1 cellular context compared by ENCODE assay signal in the genomic region with DNA sequence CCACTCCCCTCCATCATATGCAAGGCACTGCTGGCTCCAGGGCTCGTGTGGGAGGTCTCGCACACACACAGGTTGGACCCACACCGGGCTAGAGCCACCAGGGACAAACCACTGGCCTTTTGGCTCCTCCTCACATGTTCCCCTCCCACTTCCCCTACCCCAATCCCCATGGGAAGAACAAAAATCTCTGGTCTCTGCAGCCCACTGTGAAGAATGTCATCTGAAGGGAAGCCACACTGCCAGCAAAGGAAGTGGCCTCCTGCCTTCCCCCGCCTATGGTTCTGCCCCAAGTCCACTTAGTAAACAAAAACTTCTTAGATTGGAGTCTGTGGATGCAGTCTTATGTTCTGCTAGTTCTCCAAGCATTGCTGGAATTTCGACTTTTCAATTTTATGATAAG.
TF ChIP-seq lines count a peak whose summit lies in the region.

No MANE protein-coding gene starts in this region.

TF ChIP-seq in GM23338, 12 proteins besides CTCF, POLR2A, EP300 and RAD21 (continued from another document):
- TF ChIP-seq, protein P1, sequence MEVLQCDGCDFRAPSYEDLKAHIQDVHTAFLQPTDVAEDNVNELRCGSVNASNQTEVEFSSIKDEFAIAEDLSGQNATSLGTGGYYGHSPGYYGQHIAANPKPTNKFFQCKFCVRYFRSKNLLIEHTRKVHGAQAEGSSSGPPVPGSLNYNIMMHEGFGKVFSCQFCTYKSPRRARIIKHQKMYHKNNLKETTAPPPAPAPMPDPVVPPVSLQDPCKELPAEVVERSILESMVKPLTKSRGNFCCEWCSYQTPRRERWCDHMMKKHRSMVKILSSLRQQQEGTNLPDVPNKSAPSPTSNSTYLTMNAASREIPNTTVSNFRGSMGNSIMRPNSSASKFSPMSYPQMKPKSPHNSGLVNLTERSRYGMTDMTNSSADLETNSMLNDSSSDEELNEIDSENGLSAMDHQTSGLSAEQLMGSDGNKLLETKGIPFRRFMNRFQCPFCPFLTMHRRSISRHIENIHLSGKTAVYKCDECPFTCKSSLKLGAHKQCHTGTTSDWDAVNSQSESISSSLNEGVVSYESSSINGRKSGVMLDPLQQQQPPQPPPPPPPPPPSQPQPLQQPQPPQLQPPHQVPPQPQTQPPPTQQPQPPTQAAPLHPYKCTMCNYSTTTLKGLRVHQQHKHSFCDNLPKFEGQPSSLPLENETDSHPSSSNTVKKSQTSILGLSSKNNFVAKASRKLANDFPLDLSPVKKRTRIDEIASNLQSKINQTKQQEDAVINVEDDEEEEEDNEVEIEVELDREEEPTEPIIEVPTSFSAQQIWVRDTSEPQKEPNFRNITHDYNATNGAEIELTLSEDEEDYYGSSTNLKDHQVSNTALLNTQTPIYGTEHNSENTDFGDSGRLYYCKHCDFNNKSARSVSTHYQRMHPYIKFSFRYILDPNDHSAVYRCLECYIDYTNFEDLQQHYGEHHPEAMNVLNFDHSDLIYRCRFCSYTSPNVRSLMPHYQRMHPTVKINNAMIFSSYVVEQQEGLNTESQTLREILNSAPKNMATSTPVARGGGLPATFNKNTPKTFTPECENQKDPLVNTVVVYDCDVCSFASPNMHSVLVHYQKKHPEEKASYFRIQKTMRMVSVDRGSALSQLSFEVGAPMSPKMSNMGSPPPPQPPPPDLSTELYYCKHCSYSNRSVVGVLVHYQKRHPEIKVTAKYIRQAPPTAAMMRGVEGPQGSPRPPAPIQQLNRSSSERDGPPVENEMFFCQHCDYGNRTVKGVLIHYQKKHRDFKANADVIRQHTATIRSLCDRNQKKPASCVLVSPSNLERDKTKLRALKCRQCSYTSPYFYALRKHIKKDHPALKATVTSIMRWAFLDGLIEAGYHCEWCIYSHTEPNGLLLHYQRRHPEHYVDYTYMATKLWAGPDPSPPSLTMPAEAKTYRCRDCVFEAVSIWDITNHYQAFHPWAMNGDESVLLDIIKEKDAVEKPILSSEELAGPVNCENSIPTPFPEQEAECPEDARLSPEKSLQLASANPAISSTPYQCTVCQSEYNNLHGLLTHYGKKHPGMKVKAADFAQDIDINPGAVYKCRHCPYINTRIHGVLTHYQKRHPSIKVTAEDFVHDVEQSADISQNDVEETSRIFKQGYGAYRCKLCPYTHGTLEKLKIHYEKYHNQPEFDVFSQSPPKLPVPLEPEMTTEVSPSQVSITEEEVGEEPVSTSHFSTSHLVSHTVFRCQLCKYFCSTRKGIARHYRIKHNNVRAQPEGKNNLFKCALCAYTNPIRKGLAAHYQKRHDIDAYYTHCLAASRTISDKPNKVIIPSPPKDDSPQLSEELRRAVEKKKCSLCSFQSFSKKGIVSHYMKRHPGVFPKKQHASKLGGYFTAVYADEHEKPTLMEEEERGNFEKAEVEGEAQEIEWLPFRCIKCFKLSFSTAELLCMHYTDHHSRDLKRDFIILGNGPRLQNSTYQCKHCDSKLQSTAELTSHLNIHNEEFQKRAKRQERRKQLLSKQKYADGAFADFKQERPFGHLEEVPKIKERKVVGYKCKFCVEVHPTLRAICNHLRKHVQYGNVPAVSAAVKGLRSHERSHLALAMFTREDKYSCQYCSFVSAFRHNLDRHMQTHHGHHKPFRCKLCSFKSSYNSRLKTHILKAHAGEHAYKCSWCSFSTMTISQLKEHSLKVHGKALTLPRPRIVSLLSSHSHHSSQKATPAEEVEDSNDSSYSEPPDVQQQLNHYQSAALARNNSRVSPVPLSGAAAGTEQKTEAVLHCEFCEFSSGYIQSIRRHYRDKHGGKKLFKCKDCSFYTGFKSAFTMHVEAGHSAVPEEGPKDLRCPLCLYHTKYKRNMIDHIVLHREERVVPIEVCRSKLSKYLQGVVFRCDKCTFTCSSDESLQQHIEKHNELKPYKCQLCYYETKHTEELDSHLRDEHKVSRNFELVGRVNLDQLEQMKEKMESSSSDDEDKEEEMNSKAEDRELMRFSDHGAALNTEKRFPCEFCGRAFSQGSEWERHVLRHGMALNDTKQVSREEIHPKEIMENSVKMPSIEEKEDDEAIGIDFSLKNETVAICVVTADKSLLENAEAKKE (CRISPR knock-in tag; IDR thresholded peaks at IDR 0.05): no peak
- TF ChIP-seq ZNF114 (CRISPR knock-in tag; IDR thresholded peaks at IDR 0.05): no peak
- TF ChIP-seq, protein P2, sequence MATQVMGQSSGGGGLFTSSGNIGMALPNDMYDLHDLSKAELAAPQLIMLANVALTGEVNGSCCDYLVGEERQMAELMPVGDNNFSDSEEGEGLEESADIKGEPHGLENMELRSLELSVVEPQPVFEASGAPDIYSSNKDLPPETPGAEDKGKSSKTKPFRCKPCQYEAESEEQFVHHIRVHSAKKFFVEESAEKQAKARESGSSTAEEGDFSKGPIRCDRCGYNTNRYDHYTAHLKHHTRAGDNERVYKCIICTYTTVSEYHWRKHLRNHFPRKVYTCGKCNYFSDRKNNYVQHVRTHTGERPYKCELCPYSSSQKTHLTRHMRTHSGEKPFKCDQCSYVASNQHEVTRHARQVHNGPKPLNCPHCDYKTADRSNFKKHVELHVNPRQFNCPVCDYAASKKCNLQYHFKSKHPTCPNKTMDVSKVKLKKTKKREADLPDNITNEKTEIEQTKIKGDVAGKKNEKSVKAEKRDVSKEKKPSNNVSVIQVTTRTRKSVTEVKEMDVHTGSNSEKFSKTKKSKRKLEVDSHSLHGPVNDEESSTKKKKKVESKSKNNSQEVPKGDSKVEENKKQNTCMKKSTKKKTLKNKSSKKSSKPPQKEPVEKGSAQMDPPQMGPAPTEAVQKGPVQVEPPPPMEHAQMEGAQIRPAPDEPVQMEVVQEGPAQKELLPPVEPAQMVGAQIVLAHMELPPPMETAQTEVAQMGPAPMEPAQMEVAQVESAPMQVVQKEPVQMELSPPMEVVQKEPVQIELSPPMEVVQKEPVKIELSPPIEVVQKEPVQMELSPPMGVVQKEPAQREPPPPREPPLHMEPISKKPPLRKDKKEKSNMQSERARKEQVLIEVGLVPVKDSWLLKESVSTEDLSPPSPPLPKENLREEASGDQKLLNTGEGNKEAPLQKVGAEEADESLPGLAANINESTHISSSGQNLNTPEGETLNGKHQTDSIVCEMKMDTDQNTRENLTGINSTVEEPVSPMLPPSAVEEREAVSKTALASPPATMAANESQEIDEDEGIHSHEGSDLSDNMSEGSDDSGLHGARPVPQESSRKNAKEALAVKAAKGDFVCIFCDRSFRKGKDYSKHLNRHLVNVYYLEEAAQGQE (IDR thresholded peaks at IDR 0.05; ENCODE audit: unreplicated experiment): no peak
- TF ChIP-seq POLR2AphosphoS5 (IDR thresholded peaks at IDR 0.05; ENCODE audit: low read depth): no peak
- TF ChIP-seq JUNB (IDR thresholded peaks at IDR 0.05; ENCODE audit: unreplicated experiment): no peak
- no peak for TF ChIP-seq NANOG (IDR thresholded peaks at IDR 0.05; ENCODE audit: borderline replicate concordance)
- TF ChIP-seq CREB1 (CRISPR knock-in tag; IDR thresholded peaks at IDR 0.05; ENCODE audit: low read depth): no peak
